In the genomic region with DNA sequence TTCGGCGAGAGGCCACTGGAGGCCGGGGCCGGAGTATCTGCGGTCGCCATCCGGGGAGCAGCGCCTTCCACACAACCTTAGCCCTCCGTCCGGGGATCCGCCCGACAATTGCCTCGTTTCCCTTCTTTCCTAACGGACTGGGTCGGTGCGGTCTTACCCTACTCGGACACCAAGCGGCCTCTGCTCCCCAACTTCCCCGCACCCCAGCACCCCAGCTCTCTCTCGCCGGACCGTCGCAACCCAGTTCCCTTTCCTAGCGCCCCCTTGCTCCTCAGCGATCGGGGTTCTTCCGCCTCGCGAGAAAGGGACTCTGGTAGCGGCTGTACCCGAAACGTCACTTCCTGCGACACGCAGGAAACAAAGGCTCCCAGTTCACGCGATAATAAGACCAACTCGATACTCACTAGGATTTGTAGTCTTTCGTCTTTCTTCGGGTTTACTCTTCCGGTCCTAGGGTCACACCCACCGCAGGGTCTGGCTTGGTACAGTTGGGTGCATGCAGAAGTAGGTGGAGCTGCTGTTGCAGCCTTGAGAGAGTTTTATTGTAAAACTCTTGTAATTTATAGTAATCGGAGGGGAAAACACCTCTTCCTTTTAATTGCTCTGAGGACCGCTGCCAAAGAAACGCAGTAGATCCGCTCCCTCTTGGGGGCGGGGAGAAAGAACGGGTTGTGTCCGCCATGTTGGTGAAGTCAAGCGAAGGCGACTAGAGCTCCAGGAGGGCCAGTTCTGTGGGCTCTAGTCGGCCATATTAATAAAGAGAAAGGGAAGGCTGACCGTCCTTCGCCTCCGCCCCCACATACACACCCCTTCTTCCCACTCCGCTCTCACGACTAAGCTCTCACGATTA, we compare ENCODE assay signal across 1 cellular context.
TF ChIP-seq lines count a peak whose summit lies in the region.

A gene (plus strand): TSS at position 741 of the 850 bp plus-strand sequence. CDS start 209 bp downstream, outside the sequence.
A gene with protein sequence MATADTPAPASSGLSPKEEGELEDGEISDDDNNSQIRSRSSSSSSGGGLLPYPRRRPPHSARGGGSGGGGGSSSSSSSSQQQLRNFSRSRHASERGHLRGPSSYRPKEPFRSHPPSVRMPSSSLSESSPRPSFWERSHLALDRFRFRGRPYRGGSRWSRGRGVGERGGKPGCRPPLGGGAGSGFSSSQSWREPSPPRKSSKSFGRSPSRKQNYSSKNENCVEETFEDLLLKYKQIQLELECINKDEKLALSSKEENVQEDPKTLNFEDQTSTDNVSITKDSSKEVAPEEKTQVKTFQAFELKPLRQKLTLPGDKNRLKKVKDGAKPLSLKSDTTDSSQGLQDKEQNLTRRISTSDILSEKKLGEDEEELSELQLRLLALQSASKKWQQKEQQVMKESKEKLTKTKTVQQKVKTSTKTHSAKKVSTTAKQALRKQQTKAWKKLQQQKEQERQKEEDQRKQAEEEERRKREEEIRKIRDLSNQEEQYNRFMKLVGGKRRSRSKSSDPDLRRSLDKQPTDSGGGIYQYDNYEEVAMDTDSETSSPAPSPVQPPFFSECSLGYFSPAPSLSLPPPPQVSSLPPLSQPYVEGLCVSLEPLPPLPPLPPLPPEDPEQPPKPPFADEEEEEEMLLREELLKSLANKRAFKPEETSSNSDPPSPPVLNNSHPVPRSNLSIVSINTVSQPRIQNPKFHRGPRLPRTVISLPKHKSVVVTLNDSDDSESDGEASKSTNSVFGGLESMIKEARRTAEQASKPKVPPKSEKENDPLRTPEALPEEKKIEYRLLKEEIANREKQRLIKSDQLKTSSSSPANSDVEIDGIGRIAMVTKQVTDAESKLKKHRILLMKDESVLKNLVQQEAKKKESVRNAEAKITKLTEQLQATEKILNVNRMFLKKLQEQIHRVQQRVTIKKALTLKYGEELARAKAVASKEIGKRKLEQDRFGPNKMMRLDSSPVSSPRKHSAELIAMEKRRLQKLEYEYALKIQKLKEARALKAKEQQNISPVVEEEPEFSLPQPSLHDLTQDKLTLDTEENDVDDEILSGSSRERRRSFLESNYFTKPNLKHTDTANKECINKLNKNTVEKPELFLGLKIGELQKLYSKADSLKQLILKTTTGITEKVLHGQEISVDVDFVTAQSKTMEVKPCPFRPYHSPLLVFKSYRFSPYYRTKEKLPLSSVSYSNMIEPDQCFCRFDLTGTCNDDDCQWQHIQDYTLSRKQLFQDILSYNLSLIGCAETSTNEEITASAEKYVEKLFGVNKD (N-terminal part only) (minus strand): TSS at position 288 of the 850 bp plus-strand sequence. CDS start 238 bp downstream, at position 50.

TF ChIP-seq in HEK293, 187 proteins besides CTCF, POLR2A, EP300 and RAD21 (continued from another document and continues in another):
- TF ChIP-seq, protein P1, sequence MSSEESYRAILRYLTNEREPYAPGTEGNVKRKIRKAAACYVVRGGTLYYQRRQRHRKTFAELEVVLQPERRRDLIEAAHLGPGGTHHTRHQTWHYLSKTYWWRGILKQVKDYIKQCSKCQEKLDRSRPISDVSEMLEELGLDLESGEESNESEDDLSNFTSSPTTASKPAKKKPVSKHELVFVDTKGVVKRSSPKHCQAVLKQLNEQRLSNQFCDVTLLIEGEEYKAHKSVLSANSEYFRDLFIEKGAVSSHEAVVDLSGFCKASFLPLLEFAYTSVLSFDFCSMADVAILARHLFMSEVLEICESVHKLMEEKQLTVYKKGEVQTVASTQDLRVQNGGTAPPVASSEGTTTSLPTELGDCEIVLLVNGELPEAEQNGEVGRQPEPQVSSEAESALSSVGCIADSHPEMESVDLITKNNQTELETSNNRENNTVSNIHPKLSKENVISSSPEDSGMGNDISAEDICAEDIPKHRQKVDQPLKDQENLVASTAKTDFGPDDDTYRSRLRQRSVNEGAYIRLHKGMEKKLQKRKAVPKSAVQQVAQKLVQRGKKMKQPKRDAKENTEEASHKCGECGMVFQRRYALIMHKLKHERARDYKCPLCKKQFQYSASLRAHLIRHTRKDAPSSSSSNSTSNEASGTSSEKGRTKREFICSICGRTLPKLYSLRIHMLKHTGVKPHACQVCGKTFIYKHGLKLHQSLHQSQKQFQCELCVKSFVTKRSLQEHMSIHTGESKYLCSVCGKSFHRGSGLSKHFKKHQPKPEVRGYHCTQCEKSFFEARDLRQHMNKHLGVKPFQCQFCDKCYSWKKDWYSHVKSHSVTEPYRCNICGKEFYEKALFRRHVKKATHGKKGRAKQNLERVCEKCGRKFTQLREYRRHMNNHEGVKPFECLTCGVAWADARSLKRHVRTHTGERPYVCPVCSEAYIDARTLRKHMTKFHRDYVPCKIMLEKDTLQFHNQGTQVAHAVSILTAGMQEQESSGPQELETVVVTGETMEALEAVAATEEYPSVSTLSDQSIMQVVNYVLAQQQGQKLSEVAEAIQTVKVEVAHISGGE (tag by site-specific recombination; conservative IDR thresholded peaks at IDR 0.05; ENCODE audit: low read depth), result peak; percentile 98
- TF ChIP-seq ZNF394 (tag by site-specific recombination; IDR thresholded peaks at IDR 0.05; ENCODE audit: borderline replicate concordance) (peak; percentile 80; the same call in 1 of the 2 replicates), REPIN1 (tag by site-specific recombination; IDR thresholded peaks at IDR 0.05; ENCODE audit: low read depth) (peak; percentile 5; the same call in 1 of the 2 replicates), ZEB2 (tag by site-specific recombination; IDR thresholded peaks at IDR 0.05) (peak; percentile 58), ZNF10 (tag by site-specific recombination; IDR thresholded peaks at IDR 0.05) (no peak), SP7 (tag by site-specific recombination; IDR thresholded peaks at IDR 0.05) (0 out of 2 replicates have a peak, but pooled peaks have one; percentile 34), YY1 (tag by site-specific recombination; IDR thresholded peaks at IDR 0.05) (peak; percentile 97), ZNF335 (tag by site-specific recombination; conservative IDR thresholded peaks at IDR 0.05) (peak; percentile 75), ZNF133 (tag by site-specific recombination; IDR thresholded peaks at IDR 0.05) (no peak), GFI1B (tag by site-specific recombination; IDR thresholded peaks at IDR 0.05) (no peak), WT1 (tag by site-specific recombination; IDR thresholded peaks at IDR 0.05) (peak; percentile 22; the same call in 1 of the 2 replicates), ZNF501 (tag by site-specific recombination; IDR thresholded peaks at IDR 0.05) (peak; percentile 14; the same call in 1 of the 2 replicates), ZNF610 (tag by site-specific recombination; IDR thresholded peaks at IDR 0.05; ENCODE audit: borderline replicate concordance) (peak; percentile 72), ZNF24 (tag by site-specific recombination; IDR thresholded peaks at IDR 0.05) (peak; percentile 25; the same call in 1 of the 2 replicates), ZFHX2 (tag by site-specific recombination; conservative IDR thresholded peaks at IDR 0.05) (peak; percentile 92), SP2 (tag by site-specific recombination; IDR thresholded peaks at IDR 0.05) (peak; percentile 88), ZNF76 (tag by site-specific recombination; IDR thresholded peaks at IDR 0.05; ENCODE audit: borderline replicate concordance, low read depth) (peak; percentile 77), SETDB1 (IDR thresholded peaks at IDR 0.05; ENCODE audit: insufficient read length, low read length) (no peak), ZNF366 (tag by site-specific recombination; conservative IDR thresholded peaks at IDR 0.05) (peak; percentile 46), ZNF548 (tag by site-specific recombination; IDR thresholded peaks at IDR 0.05) (no peak), ZNF37A (tag by site-specific recombination; IDR thresholded peaks at IDR 0.05) (no peak), ZNF571 (tag by site-specific recombination; IDR thresholded peaks at IDR 0.05) (no peak), ZNF596 (tag by site-specific recombination; IDR thresholded peaks at IDR 0.05) (no peak), ZBTB48 (tag by site-specific recombination; IDR thresholded peaks at IDR 0.05) (peak; percentile 75), OSR2 (tag by site-specific recombination; IDR thresholded peaks at IDR 0.05) (no peak), ZNF792 (tag by site-specific recombination; IDR thresholded peaks at IDR 0.05) (0 out of 2 replicates have a peak, but pooled peaks have one; percentile 34)
- TF ChIP-seq, protein P2, sequence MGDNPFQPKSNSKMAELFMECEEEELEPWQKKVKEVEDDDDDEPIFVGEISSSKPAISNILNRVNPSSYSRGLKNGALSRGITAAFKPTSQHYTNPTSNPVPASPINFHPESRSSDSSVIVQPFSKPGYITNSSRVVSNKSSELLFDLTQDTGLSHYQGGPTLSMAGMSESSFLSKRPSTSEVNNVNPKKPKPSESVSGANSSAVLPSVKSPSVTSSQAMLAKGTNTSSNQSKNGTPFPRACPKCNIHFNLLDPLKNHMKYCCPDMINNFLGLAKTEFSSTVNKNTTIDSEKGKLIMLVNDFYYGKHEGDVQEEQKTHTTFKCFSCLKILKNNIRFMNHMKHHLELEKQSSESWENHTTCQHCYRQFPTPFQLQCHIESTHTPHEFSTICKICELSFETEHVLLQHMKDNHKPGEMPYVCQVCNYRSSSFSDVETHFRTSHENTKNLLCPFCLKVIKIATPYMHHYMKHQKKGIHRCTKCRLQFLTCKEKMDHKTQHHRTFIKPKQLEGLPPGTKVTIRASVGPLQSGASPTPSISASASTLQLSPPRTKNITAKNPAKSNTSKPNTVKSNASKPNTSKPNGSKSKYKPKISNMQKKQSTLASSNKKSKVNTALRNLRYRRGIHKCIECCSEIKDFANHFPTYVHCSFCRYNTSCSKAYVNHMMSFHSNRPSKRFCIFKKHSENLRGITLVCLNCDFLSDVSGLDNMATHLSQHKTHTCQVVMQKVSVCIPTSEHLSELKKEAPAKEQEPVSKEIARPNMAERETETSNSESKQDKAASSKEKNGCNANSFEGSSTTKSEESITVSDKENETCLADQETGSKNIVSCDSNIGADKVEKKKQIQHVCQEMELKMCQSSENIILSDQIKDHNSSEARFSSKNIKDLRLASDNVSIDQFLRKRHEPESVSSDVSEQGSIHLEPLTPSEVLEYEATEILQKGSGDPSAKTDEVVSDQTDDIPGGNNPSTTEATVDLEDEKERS (tag by site-specific recombination; IDR thresholded peaks at IDR 0.05), result 0 out of 2 replicates have a peak, but pooled peaks have one; percentile 15
- TF ChIP-seq, protein P3, sequence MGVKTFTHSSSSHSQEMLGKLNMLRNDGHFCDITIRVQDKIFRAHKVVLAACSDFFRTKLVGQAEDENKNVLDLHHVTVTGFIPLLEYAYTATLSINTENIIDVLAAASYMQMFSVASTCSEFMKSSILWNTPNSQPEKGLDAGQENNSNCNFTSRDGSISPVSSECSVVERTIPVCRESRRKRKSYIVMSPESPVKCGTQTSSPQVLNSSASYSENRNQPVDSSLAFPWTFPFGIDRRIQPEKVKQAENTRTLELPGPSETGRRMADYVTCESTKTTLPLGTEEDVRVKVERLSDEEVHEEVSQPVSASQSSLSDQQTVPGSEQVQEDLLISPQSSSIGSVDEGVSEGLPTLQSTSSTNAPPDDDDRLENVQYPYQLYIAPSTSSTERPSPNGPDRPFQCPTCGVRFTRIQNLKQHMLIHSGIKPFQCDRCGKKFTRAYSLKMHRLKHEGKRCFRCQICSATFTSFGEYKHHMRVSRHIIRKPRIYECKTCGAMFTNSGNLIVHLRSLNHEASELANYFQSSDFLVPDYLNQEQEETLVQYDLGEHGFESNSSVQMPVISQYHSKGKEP (tag by site-specific recombination; IDR thresholded peaks at IDR 0.05), result peak; percentile 99
- TF ChIP-seq, protein P4, sequence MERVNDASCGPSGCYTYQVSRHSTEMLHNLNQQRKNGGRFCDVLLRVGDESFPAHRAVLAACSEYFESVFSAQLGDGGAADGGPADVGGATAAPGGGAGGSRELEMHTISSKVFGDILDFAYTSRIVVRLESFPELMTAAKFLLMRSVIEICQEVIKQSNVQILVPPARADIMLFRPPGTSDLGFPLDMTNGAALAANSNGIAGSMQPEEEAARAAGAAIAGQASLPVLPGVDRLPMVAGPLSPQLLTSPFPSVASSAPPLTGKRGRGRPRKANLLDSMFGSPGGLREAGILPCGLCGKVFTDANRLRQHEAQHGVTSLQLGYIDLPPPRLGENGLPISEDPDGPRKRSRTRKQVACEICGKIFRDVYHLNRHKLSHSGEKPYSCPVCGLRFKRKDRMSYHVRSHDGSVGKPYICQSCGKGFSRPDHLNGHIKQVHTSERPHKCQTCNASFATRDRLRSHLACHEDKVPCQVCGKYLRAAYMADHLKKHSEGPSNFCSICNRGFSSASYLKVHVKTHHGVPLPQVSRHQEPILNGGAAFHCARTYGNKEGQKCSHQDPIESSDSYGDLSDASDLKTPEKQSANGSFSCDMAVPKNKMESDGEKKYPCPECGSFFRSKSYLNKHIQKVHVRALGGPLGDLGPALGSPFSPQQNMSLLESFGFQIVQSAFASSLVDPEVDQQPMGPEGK (tag by site-specific recombination; IDR thresholded peaks at IDR 0.05), result peak; percentile 56
- TF ChIP-seq, protein P5, sequence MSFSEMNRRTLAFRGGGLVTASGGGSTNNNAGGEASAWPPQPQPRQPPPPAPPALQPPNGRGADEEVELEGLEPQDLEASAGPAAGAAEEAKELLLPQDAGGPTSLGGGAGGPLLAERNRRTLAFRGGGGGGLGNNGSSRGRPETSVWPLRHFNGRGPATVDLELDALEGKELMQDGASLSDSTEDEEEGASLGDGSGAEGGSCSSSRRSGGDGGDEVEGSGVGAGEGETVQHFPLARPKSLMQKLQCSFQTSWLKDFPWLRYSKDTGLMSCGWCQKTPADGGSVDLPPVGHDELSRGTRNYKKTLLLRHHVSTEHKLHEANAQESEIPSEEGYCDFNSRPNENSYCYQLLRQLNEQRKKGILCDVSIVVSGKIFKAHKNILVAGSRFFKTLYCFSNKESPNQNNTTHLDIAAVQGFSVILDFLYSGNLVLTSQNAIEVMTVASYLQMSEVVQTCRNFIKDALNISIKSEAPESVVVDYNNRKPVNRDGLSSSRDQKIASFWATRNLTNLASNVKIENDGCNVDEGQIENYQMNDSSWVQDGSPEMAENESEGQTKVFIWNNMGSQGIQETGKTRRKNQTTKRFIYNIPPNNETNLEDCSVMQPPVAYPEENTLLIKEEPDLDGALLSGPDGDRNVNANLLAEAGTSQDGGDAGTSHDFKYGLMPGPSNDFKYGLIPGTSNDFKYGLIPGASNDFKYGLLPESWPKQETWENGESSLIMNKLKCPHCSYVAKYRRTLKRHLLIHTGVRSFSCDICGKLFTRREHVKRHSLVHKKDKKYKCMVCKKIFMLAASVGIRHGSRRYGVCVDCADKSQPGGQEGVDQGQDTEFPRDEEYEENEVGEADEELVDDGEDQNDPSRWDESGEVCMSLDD (tag by site-specific recombination; IDR thresholded peaks at IDR 0.05), result peak; percentile 99
- TF ChIP-seq, protein P6, sequence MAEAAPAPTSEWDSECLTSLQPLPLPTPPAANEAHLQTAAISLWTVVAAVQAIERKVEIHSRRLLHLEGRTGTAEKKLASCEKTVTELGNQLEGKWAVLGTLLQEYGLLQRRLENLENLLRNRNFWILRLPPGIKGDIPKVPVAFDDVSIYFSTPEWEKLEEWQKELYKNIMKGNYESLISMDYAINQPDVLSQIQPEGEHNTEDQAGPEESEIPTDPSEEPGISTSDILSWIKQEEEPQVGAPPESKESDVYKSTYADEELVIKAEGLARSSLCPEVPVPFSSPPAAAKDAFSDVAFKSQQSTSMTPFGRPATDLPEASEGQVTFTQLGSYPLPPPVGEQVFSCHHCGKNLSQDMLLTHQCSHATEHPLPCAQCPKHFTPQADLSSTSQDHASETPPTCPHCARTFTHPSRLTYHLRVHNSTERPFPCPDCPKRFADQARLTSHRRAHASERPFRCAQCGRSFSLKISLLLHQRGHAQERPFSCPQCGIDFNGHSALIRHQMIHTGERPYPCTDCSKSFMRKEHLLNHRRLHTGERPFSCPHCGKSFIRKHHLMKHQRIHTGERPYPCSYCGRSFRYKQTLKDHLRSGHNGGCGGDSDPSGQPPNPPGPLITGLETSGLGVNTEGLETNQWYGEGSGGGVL (tag by site-specific recombination; IDR thresholded peaks at IDR 0.05), result no peak
